1 cellular context compared by ENCODE assay signal in genomic region chr11:122399375-122399774, GRCh38.
TF ChIP-seq lines count a peak whose summit lies in the region.

No MANE protein-coding gene starts in this region.

TF ChIP-seq in IMR-90, 13 proteins besides CTCF, POLR2A, EP300 and RAD21:
- no peak for TF ChIP-seq FOS (IDR thresholded peaks at IDR 0.05; ENCODE audit: low read depth, low read length)
- TF ChIP-seq RCOR1 (IDR thresholded peaks at IDR 0.05; ENCODE audit: insufficient replicate concordance, low read length), result no peak
- TF ChIP-seq BHLHE40 (IDR thresholded peaks at IDR 0.05; ENCODE audit: low read depth, low read length), result no peak
- TF ChIP-seq RFX5 (IDR thresholded peaks at IDR 0.05; ENCODE audit: low read depth, low read length), result no peak
- TF ChIP-seq MAFK (IDR thresholded peaks at IDR 0.05; ENCODE audit: low read depth, low read length), result no peak
- TF ChIP-seq CHD1 (IDR thresholded peaks at IDR 0.05; ENCODE audit: low read depth, low read length), result no peak
- TF ChIP-seq CEBPB (IDR thresholded peaks at IDR 0.05; ENCODE audit: low read depth, low read length), result no peak
- TF ChIP-seq MAZ (IDR thresholded peaks at IDR 0.05; ENCODE audit: borderline replicate concordance, low read depth, low read length), result no peak
- TF ChIP-seq ELK1 (IDR thresholded peaks at IDR 0.05; ENCODE audit: borderline replicate concordance, low read depth, low read length), result no peak
- TF ChIP-seq MXI1 (IDR thresholded peaks at IDR 0.05; ENCODE audit: borderline replicate concordance, low read depth, low read length), result no peak
- TF ChIP-seq USF2 (IDR thresholded peaks at IDR 0.05; ENCODE audit: low read depth, low read length), result no peak
- no peak for TF ChIP-seq SMC3 (IDR thresholded peaks at IDR 0.05; ENCODE audit: low read depth, low read length)
- no peak for TF ChIP-seq NFE2L2 (IDR thresholded peaks at IDR 0.05; ENCODE audit: low read depth, low read length)
